1 cellular context compared by ENCODE assay signal in the genomic region with DNA sequence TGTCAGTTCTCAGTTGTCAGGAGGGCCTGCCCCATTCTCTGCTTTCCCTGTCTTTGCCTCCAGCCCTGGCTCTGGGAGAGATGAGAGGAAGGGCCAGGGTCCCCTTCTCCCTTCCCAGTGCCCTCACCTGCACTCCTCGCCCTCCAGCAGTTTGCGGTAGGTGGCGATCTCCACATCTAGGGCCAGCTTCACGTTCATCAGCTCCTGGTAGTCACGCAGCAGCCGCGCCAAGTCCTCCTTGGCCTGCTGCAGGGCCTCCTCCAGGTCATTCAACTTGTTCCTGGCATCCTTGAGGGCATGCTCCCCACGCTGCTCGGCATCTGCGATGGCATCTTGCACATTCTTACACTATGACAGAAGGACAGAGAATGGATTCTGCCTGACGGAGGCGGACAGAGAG.
TF ChIP-seq lines count a peak whose summit lies in the region.

No MANE protein-coding gene starts in this region.

TF ChIP-seq in HepG2, 621 proteins besides CTCF, POLR2A, EP300 and RAD21:
- TF ChIP-seq HOXA9 (CRISPR knock-in tag; IDR thresholded peaks at IDR 0.05; ENCODE audit: borderline replicate concordance) (no peak), MAFG (CRISPR knock-in tag; IDR thresholded peaks at IDR 0.05) (no peak), ZNF367 (CRISPR knock-in tag; IDR thresholded peaks at IDR 0.05; ENCODE audit: borderline replicate concordance) (no peak), CENPX (CRISPR knock-in tag; IDR thresholded peaks at IDR 0.05) (no peak), SMAD9 (CRISPR knock-in tag; IDR thresholded peaks at IDR 0.05) (no peak), ZNF674 (CRISPR knock-in tag; IDR thresholded peaks at IDR 0.05; ENCODE audit: low read depth) (no peak)
- TF ChIP-seq, protein P1, sequence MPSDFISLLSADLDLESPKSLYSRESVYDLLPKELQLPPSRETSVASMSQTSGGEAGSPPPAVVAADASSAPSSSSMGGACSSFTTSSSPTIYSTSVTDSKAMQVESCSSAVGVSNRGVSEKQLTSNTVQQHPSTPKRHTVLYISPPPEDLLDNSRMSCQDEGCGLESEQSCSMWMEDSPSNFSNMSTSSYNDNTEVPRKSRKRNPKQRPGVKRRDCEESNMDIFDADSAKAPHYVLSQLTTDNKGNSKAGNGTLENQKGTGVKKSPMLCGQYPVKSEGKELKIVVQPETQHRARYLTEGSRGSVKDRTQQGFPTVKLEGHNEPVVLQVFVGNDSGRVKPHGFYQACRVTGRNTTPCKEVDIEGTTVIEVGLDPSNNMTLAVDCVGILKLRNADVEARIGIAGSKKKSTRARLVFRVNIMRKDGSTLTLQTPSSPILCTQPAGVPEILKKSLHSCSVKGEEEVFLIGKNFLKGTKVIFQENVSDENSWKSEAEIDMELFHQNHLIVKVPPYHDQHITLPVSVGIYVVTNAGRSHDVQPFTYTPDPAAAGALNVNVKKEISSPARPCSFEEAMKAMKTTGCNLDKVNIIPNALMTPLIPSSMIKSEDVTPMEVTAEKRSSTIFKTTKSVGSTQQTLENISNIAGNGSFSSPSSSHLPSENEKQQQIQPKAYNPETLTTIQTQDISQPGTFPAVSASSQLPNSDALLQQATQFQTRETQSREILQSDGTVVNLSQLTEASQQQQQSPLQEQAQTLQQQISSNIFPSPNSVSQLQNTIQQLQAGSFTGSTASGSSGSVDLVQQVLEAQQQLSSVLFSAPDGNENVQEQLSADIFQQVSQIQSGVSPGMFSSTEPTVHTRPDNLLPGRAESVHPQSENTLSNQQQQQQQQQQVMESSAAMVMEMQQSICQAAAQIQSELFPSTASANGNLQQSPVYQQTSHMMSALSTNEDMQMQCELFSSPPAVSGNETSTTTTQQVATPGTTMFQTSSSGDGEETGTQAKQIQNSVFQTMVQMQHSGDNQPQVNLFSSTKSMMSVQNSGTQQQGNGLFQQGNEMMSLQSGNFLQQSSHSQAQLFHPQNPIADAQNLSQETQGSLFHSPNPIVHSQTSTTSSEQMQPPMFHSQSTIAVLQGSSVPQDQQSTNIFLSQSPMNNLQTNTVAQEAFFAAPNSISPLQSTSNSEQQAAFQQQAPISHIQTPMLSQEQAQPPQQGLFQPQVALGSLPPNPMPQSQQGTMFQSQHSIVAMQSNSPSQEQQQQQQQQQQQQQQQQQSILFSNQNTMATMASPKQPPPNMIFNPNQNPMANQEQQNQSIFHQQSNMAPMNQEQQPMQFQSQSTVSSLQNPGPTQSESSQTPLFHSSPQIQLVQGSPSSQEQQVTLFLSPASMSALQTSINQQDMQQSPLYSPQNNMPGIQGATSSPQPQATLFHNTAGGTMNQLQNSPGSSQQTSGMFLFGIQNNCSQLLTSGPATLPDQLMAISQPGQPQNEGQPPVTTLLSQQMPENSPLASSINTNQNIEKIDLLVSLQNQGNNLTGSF (CRISPR knock-in tag; IDR thresholded peaks at IDR 0.05), result no peak
- TF ChIP-seq, protein P2, sequence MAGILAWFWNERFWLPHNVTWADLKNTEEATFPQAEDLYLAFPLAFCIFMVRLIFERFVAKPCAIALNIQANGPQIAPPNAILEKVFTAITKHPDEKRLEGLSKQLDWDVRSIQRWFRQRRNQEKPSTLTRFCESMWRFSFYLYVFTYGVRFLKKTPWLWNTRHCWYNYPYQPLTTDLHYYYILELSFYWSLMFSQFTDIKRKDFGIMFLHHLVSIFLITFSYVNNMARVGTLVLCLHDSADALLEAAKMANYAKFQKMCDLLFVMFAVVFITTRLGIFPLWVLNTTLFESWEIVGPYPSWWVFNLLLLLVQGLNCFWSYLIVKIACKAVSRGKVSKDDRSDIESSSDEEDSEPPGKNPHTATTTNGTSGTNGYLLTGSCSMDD (CRISPR knock-in tag; IDR thresholded peaks at IDR 0.05), result no peak
